In genomic region chr21:33069645-33069993, GRCh38 we compare ENCODE assay signal across 15 cellular contexts. TPM values are rescaled to one million over a fixed set of nuclear protein-coding genes. Genes with fewer than 3 reads are reported as not detected.
DNase-seq lines count a peak whose midpoint lies in the region; ATAC-seq lines count a peak whose summit lies in the region.
"Had no signal": no experiment of that assay in that cellular context is flagged by ENCODE, and none has a peak within 500 bp of the region (broad histone marks: within the 10 kb centered on the region; RNA-seq: fewer than 3 reads in every experiment).

No MANE protein-coding gene starts in this region.

- ATAC-seq in right cardiac atrium (no peak), Right ventricle myocardium superior (ENCODE audit: poor library complexity) (no peak)
- ATAC-seq in naive thymus-derived CD4-positive, alpha-beta T cell = no peak

- DNase-seq in right cardiac atrium (no peak), Right ventricle myocardium superior (no peak), DMS153 (lab: John Stamatoyannopoulos, UW) (no peak), GM23248 (no peak)
- no peak for DNase-seq in naive thymus-derived CD4-positive, alpha-beta T cell
- DNase-seq in stimulated activated CD4-positive, alpha-beta T cell treated with anti-CD3 and anti-CD28 coated beads, Interleukin-2, amount 100 ng/mL, for 24 hours = no peak
- DNase-seq: activated CD4-positive, CD25-positive, alpha-beta regulatory T cell; activated naive CD4-positive, alpha-beta T cell; BE2C; SHP77 treated with DMSO at 0.1 percent for 48 hours had no signal

- H3F3A ChIP-seq in GM23248 (ENCODE audit: insufficient read depth) = no peaks in the 10 kb centered on the region

- H3K9me3 ChIP-seq in right cardiac atrium (ENCODE audit: control insufficient read depth, low read length) = no peaks in the 10 kb centered on the region
- peaks cover 0 to 6% (median 0%) of the 10 kb centered on the region in 3 experiments for H3K9me3 ChIP-seq in naive thymus-derived CD4-positive, alpha-beta T cell (ENCODE audit: control insufficient read depth in 2 of 3, low read length in 3 of 3)
- H3K9me3 ChIP-seq in GM23248 (ENCODE audit: low read depth) = no peaks in the 10 kb centered on the region

- POLR2A ChIA-PET in naive thymus-derived CD4-positive, alpha-beta T cell (lab: Charles Lee) = no interaction called here

- H3K9ac ChIP-seq in GM23248 = no peak overlapping the region

- H3K79me2 ChIP-seq in GM23248 (ENCODE audit: insufficient read depth) = no peaks in the 10 kb centered on the region

- H3K4me3 Mint-ChIP-seq in naive thymus-derived CD4-positive, alpha-beta T cell = peak overlapping the region in 9 of 10 donors; percentile 48 to 88 (median 69)

- no peak overlapping the region for H3K27ac Mint-ChIP-seq in naive thymus-derived CD4-positive, alpha-beta T cell

- CTCF ChIA-PET in naive thymus-derived CD4-positive, alpha-beta T cell (lab: Charles Lee) = no interaction called here

- H4K20me1 ChIP-seq in GM23248 (ENCODE audit: insufficient read depth) = no peaks in the 10 kb centered on the region

- H2AFZ ChIP-seq in GM23248 = no peak overlapping the region

- no peaks in the 10 kb centered on the region for H3K36me3 ChIP-seq in naive thymus-derived CD4-positive, alpha-beta T cell (ENCODE audit: control insufficient read depth in 2 of 3, insufficient read depth in 3 of 3, low read length in 3 of 3)
- H3K36me3 ChIP-seq in urinary bladder (ENCODE audit: insufficient read depth) = no peaks in the 10 kb centered on the region
- H3K36me3 ChIP-seq in GM23248 (ENCODE audit: low read depth) = no peaks in the 10 kb centered on the region
- H3K36me3 ChIP-seq: BE2C had no signal

- 4% methylated on average over 11 of the region's 11 CpGs for WGBS in right cardiac atrium
- 3% methylated on average over 11 of the region's 11 CpGs for whole genome bisulfite sequencing in urinary bladder
- 0 to 5% methylated on average over 5 to 11 of the region's 11 CpGs for WGBS in GM23248 (ENCODE audit: low coverage in 1 of 2, low lambda C conversion rate in 2 of 2, missing lambda C conversion rate in 2 of 2), 2 experiments

- H3K27ac ChIP-seq in right cardiac atrium (ENCODE audit: low read length) (no peak overlapping the region), angular gyrus (ENCODE audit: low read depth, low read length) (peak overlapping the region; percentile 2), urinary bladder (ENCODE audit: low read depth) (no peak overlapping the region), GM23248 (no peak overlapping the region)
- no peak overlapping the region for H3K27ac ChIP-seq in naive thymus-derived CD4-positive, alpha-beta T cell (ENCODE audit: low read depth, low read length)

- no peaks in the 10 kb centered on the region for H3K9me2 ChIP-seq in GM23248 (ENCODE audit: insufficient read depth)

- intact Hi-C loops in right cardiac atrium (cut with DNase I) (no loop called here), Right ventricle myocardium superior (cut with DNase I) (no loop called here)
- intact Hi-C loops in naive thymus-derived CD4-positive, alpha-beta T cell (cut with micrococcal nuclease) = no loop called here

- H3K27me3 Mint-ChIP-seq in naive thymus-derived CD4-positive, alpha-beta T cell = peaks cover 60 to 79% (median 70%) of the 10 kb centered on the region in 5 donors

- in situ Hi-C loops in GM23248 (cut with MboI) = no loop called here

- H3K36me3 Mint-ChIP-seq in naive thymus-derived CD4-positive, alpha-beta T cell = peaks cover 0 to 13% (median 0%) of the 10 kb centered on the region in 5 donors

- peaks cover 11 to 30% (median 24%) of the 10 kb centered on the region in 7 donors for H3K4me1 Mint-ChIP-seq in naive thymus-derived CD4-positive, alpha-beta T cell

- no peak overlapping the region for H3K4me2 ChIP-seq in GM23248 (ENCODE audit: unreplicated experiment)

- peaks cover 0 to 10% (median 0%) of the 10 kb centered on the region in 11 donors for H3K9me3 Mint-ChIP-seq in naive thymus-derived CD4-positive, alpha-beta T cell

- H3K27me3 ChIP-seq in right cardiac atrium (ENCODE audit: control insufficient read depth, insufficient read depth) (no peaks in the 10 kb centered on the region), GM23248 (replicated peaks; ENCODE audit: insufficient read depth) (peaks cover 91% of the 10 kb centered on the region)
- peaks cover 8 to 11% of the 10 kb centered on the region in 2 donors for H3K27me3 ChIP-seq in naive thymus-derived CD4-positive, alpha-beta T cell (ENCODE audit: control insufficient read depth in 2 of 2, insufficient read depth in 2 of 2, low read length in 2 of 2)

- H3K4me3 ChIP-seq in right cardiac atrium (ENCODE audit: low read length) (peak overlapping the region; percentile 33), urinary bladder (ENCODE audit: low read depth, low read length) (peak overlapping the region; percentile 45), GM23248 (no peak overlapping the region)
- no peak overlapping the region for H3K4me3 ChIP-seq in naive thymus-derived CD4-positive, alpha-beta T cell (ENCODE audit: low read length)

- H3K4me1 ChIP-seq in right cardiac atrium (ENCODE audit: control insufficient read depth, insufficient read depth, low read length) (peaks cover 2% of the 10 kb centered on the region), urinary bladder (ENCODE audit: insufficient read depth) (peaks cover 3% of the 10 kb centered on the region), GM23248 (ENCODE audit: insufficient read depth) (no peaks in the 10 kb centered on the region)
- no peaks in the 10 kb centered on the region for H3K4me1 ChIP-seq in naive thymus-derived CD4-positive, alpha-beta T cell (ENCODE audit: control insufficient read depth in 2 of 2, insufficient read depth in 2 of 2, low read length in 2 of 2)
- H3K4me1 ChIP-seq: BE2C had no signal

RNA-seq across cellular contexts. Expression of gene OLIG1, which starts 0.3 kb away (rescaled TPM):
- total RNA-seq in right cardiac atrium (1 to 10 TPM in 1 of 4 donors, not detected in 3; 1.3 TPM), Right ventricle myocardium superior (0.59 TPM), urinary bladder (not detected)
- polyA plus RNA-seq in right cardiac atrium (0.68 TPM), urinary bladder (not detected), GM23248 (2016; fragmentation: Nextera tagmentation; extraction: Ambion mirVana) (not detected in 2 replicates)
- 1 to 10 TPM in 1 of 5 experiments, under 1 TPM in 1, not detected in 3; 0.34 to 9.3 TPM for total RNA-seq in naive thymus-derived CD4-positive, alpha-beta T cell
- polyA plus RNA-seq in naive thymus-derived CD4-positive, alpha-beta T cell = not detected
- not detected in 2 replicates for total RNA-seq in GM23248 (2014; rRNA removed; shearing (Covaris generic))
- total RNA-seq: NCI-H460 had no signal

RNA-seq across cellular contexts. Expression of gene OLIG2, which starts 43.9 kb away (rescaled TPM):
- total RNA-seq in right cardiac atrium = not detected
- polyA plus RNA-seq in right cardiac atrium = not detected
- total RNA-seq in Right ventricle myocardium superior = not detected
- not detected for total RNA-seq in naive thymus-derived CD4-positive, alpha-beta T cell
- not detected for polyA plus RNA-seq in naive thymus-derived CD4-positive, alpha-beta T cell
- total RNA-seq in urinary bladder = not detected
- not detected for polyA plus RNA-seq in urinary bladder
- not detected in 2 replicates for total RNA-seq in GM23248 (2014; rRNA removed; shearing (Covaris generic))
- not detected in 2 replicates for polyA plus RNA-seq in GM23248 (2016; fragmentation: Nextera tagmentation; extraction: Ambion mirVana)
- total RNA-seq: lower leg skin, NCI-H460, sciatic nerve had no signal

Comparison
In these comparisons a context has a peak if more than half of its experiments do, and no peak if none do; other contexts are left out.
1. H3K4me3 ChIP-seq: peak in right cardiac atrium (single experiment) and urinary bladder (single experiment); none in naive thymus-derived CD4-positive, alpha-beta T cell (single experiment) and GM23248 (single experiment).